10 cellular contexts compared by ENCODE assay signal in the genomic region with DNA sequence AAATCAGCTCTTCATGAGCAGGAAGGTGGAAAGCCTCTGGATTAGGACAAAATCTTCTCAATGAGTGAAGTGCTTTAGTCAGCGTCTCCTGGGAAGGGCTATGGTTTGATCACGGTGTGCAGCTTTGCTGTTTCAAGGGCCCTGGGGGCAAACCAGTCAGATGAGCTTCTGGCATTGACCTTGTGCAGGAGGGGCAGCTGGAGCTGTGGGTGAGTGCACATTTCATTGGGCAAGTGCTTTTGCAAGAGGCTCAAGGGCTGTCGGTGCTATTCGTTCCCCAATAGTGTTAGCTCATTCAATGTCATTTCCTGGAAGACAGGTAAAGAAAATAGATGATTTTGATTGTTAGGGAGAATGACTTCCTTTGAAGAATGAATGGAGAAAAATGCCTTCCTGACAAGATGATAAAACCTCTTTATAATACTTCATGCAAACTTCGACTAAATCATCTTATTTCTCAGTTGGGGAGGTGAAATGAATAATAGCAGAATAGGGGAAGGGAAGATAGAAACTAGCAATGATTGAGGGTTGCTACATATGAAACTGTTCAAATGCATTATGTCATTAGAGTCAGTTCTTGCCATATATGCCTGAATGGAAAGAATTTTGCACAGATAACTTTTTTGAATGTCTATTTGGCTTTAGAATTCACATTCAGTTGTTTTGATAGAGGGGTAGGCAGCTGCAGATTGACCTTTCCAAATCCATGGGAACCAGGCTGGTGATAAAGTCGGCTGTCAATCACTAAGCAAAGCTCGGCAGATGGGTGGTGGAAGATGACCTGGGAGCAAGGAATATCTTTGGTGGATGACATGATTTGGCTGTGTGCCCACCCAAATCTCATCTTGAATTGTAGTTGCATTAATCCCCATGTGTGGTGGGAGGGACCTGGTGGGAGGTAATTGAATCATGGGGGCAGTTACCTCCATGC. TPM values are rescaled to one million over a fixed set of nuclear protein-coding genes. Genes with fewer than 3 reads are reported as not detected.
DNase-seq lines count a peak whose midpoint lies in the region; ATAC-seq and TF ChIP-seq lines count a peak whose summit lies in the region.
"Had no signal": no experiment of that assay in that cellular context is flagged by ENCODE, and none has a peak within 500 bp of the region (broad histone marks: within the 10 kb centered on the region; RNA-seq: fewer than 3 reads in every experiment).

No MANE protein-coding gene starts in this region.

- no peaks in the 10 kb centered on the region for H3K27me3 Mint-ChIP-seq in stimulated activated naive CD8-positive, alpha-beta T cell treated with anti-CD3 and anti-CD28 coated beads, Interleukin-15, Interleukin-2, amounts not matched to agents 100 ng/mL and 50 ng/mL, for 24 hours
- no peaks in the 10 kb centered on the region for H3K27me3 Mint-ChIP-seq in activated naive CD8-positive, alpha-beta T cell treated with anti-CD3 and anti-CD28 coated beads for 36 hours

- ATAC-seq in stimulated activated naive CD8-positive, alpha-beta T cell treated with anti-CD3 and anti-CD28 coated beads, Interleukin-15, Interleukin-2, amounts not matched to agents 100 U/mL and 50 U/mL, for 24 hours = no peak
- ATAC-seq in GM21526 (IDR thresholded peaks at IDR 0.05; ENCODE audit: low FRiP score, unreplicated experiment) = no peak

- no peak overlapping the region for H3K27ac ChIP-seq in ascending aorta
- H3K27ac ChIP-seq: testis had no signal

- no peaks in the 10 kb centered on the region for H3K36me3 ChIP-seq in ascending aorta
- H3K36me3 ChIP-seq: Peyer's patch had no signal

- H3K4me1 Mint-ChIP-seq in stimulated activated naive CD8-positive, alpha-beta T cell treated with anti-CD3 and anti-CD28 coated beads, Interleukin-15, Interleukin-2, amounts not matched to agents 100 ng/mL and 50 ng/mL, for 24 hours (ENCODE audit: low read depth) = peaks cover 55% of the 10 kb centered on the region
- H3K4me1 Mint-ChIP-seq in activated naive CD8-positive, alpha-beta T cell treated with anti-CD3 and anti-CD28 coated beads for 36 hours = peaks cover 45% of the 10 kb centered on the region

- no peaks in the 10 kb centered on the region for H3K9me3 ChIP-seq in ascending aorta
- H3K9me3 ChIP-seq: Peyer's patch, testis had no signal

- no peaks in the 10 kb centered on the region for H3K27me3 ChIP-seq in ascending aorta
- H3K27me3 ChIP-seq: Peyer's patch, testis had no signal

- no peak for TF ChIP-seq CTCF in ascending aorta (IDR thresholded peaks at IDR 0.05)

- no peaks in the 10 kb centered on the region for H3K4me1 ChIP-seq in ascending aorta
- H3K4me1 ChIP-seq: testis had no signal

- H3K4me3 Mint-ChIP-seq in stimulated activated naive CD8-positive, alpha-beta T cell treated with anti-CD3 and anti-CD28 coated beads, Interleukin-15, Interleukin-2, amounts not matched to agents 100 ng/mL and 50 ng/mL, for 24 hours = peak overlapping the region; percentile 62
- peak overlapping the region; percentile 19 for H3K4me3 Mint-ChIP-seq in activated naive CD8-positive, alpha-beta T cell treated with anti-CD3 and anti-CD28 coated beads for 36 hours

- peaks cover 13% of the 10 kb centered on the region for H3K9me3 Mint-ChIP-seq in stimulated activated naive CD8-positive, alpha-beta T cell treated with anti-CD3 and anti-CD28 coated beads, Interleukin-15, Interleukin-2, amounts not matched to agents 100 ng/mL and 50 ng/mL, for 24 hours
- H3K9me3 Mint-ChIP-seq in activated naive CD8-positive, alpha-beta T cell treated with anti-CD3 and anti-CD28 coated beads for 36 hours = peaks cover 21% of the 10 kb centered on the region

- intact Hi-C loops in ascending aorta (cut with DNase I) = no loop called here

- peaks cover 14% of the 10 kb centered on the region for H3K36me3 Mint-ChIP-seq in stimulated activated naive CD8-positive, alpha-beta T cell treated with anti-CD3 and anti-CD28 coated beads, Interleukin-15, Interleukin-2, amounts not matched to agents 100 ng/mL and 50 ng/mL, for 24 hours (ENCODE audit: low read depth)
- peaks cover 20% of the 10 kb centered on the region for H3K36me3 Mint-ChIP-seq in activated naive CD8-positive, alpha-beta T cell treated with anti-CD3 and anti-CD28 coated beads for 36 hours

- DNase-seq in stimulated activated naive CD8-positive, alpha-beta T cell treated with anti-CD3 and anti-CD28 coated beads, Interleukin-15, Interleukin-2, amounts not matched to agents 100 U/mL and 50 U/mL, for 24 hours = no peak
- DNase-seq in NCI-H524 (lab: John Stamatoyannopoulos, UW) (peak; percentile 15 to 62), AG20443 (ENCODE audit: low spot score) (no peak), amniotic stem cell (lab: John Stamatoyannopoulos, UW) (no peak), ascending aorta (ENCODE audit: low spot score in 2 of 2) (no peak)
- no peak for DNase-seq in activated naive CD8-positive, alpha-beta T cell treated with anti-CD3 and anti-CD28 coated beads for 36 hours
- DNase-seq: testis had no signal

- peak overlapping the region; percentile 49 for H3K27ac Mint-ChIP-seq in stimulated activated naive CD8-positive, alpha-beta T cell treated with anti-CD3 and anti-CD28 coated beads, Interleukin-15, Interleukin-2, amounts not matched to agents 100 ng/mL and 50 ng/mL, for 24 hours
- peak overlapping the region; percentile 82 for H3K27ac Mint-ChIP-seq in activated naive CD8-positive, alpha-beta T cell treated with anti-CD3 and anti-CD28 coated beads for 36 hours

- H3K4me3 ChIP-seq in ascending aorta = no peak overlapping the region
- H3K4me3 ChIP-seq: Peyer's patch, testis had no signal

RNA-seq across cellular contexts. Expression of a gene that starts 12.9 kb away (rescaled TPM):
- 1 to 10 TPM; 1.7 to 2.0 TPM for total RNA-seq in activated naive CD8-positive, alpha-beta T cell treated with anti-CD3 and anti-CD28 coated beads for 36 hours
- 16.0 TPM for total RNA-seq in ascending aorta

Comparison
In these comparisons a context has a peak if more than half of its experiments do, and no peak if none do; other contexts are left out.
1. DNase-seq: peak in NCI-H524 (2 of 2); none in stimulated activated naive CD8-positive, alpha-beta T cell treated with anti-CD3 and anti-CD28 coated beads, Interleukin-15, Interleukin-2, amounts not matched to agents 100 U/mL and 50 U/mL, for 24 hours (single experiment), activated naive CD8-positive, alpha-beta T cell treated with anti-CD3 and anti-CD28 coated beads for 36 hours (single experiment), AG20443 (single experiment), amniotic stem cell (single experiment) and ascending aorta (0 of 2).